In the genomic region with DNA sequence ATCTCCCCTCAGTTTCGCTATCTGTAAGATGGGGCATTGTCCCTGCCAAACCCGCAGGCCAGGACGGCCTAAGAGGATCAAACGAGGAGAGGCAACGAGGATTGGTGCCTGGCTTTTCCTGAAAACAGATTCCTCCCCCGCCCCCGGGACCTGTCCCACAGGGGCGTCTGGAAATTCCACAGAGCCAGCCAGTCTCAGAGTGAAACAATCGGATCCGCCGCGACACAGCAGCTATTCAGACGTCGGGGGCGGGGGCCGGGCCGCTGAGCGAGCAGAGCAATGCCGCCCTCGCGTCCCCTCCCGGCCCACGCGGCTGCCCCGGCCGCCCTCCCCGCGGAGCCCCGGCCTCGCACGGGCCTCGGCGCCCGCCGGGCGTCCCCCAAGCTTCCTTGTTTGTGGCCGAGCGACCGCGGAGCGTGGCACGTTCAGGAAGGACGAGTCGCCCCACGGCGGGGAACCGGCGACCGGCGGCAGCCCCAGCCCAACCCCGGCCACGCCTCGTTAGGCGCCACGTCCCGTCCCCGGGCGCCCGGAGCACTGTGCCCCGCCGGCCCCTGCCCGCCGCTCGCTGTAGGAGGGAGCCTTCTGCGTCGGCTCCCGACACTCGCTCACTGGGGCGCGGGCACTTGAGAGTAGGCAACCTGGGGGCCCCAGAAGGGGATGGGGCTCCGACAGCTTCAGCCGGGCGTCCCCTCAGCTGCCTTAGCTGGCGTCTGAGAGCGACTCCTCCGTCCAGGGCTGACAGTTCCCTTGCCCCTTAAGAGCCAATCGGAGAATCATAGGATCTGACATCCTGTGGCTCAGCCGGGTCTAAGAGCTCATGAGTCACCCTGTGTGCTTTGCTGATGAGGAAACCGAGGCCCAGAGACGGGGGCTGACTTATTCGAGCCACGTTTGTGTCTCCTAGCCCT, we compare ENCODE assay signal across 9 cellular contexts. TPM values are rescaled to one million over a fixed set of nuclear protein-coding genes. Genes with fewer than 3 reads are reported as not detected.
DNase-seq lines count a peak whose midpoint lies in the region; ATAC-seq and TF ChIP-seq lines count a peak whose summit lies in the region.
"Had no signal": no experiment of that assay in that cellular context is flagged by ENCODE, and none has a peak within 500 bp of the region (broad histone marks: within the 10 kb centered on the region; RNA-seq: fewer than 3 reads in every experiment).

No MANE protein-coding gene starts in this region.

- H3K27me3 ChIP-seq in mesendoderm (ENCODE audit: insufficient read depth, low read length, poor library complexity) = no peaks in the 10 kb centered on the region

- peak overlapping the region; percentile 37 for H3K23ac ChIP-seq in mesendoderm (ENCODE audit: low read length)

- H2BK5ac ChIP-seq in mesendoderm (ENCODE audit: low read length) = no peak overlapping the region

- H3K27ac Mint-ChIP-seq in endothelial cell (ENCODE audit: unreplicated experiment) = peak overlapping the region; percentile 36

- H2BK120ac ChIP-seq in mesendoderm (ENCODE audit: low read depth, low read length) = no peak overlapping the region

- H3K4me1 Mint-ChIP-seq in endothelial cell (ENCODE audit: unreplicated experiment) = no peaks in the 10 kb centered on the region

- peak; percentile 41 for DNase-seq in NCI-H510A treated with DMSO at 0.1 percent for 48 hours (lab: John Stamatoyannopoulos, UW)
- peak; percentile 23 to 35 (median 27) for DNase-seq in activated CD8-positive, alpha-beta memory T cell treated with anti-CD3 and anti-CD28 coated beads for 48 hours (ENCODE audit: low read depth in 2 of 3, low spot score in 2 of 3)
- peak; percentile 65 for DNase-seq in endothelial cell (ENCODE audit: low spot score)
- peak; percentile 92 for DNase-seq in mesendoderm
- peak; percentile 61 for DNase-seq in stimulated activated CD8-positive, alpha-beta memory T cell treated with anti-CD3 and anti-CD28 coated beads, Interleukin-12 subunit alpha, Interleukin-12 subunit beta, amount 100 ng/mL, for 4 hours (ENCODE audit: low read depth)
- DNase-seq in NCI-H1436 treated with DMSO at 0.1 percent for 48 hours (lab: John Stamatoyannopoulos, UW) = no peak

- H3K36me3 Mint-ChIP-seq in endothelial cell (ENCODE audit: low read depth, unreplicated experiment) = no peaks in the 10 kb centered on the region

- no peaks in the 10 kb centered on the region for H3K79me1 ChIP-seq in mesendoderm (ENCODE audit: low read length)

- peak overlapping the region; percentile 79 for H3K4me3 Mint-ChIP-seq in endothelial cell (ENCODE audit: unreplicated experiment)

- H4K5ac ChIP-seq in mesendoderm (ENCODE audit: low read length) = no peak overlapping the region

- no CpG with 5 or more reads among the region's 82 CpGs for WGBS in mesendoderm (ENCODE audit: extremely low coverage, insufficient coverage, low lambda C conversion rate)

- peaks cover 7% of the 10 kb centered on the region for H3K27me3 Mint-ChIP-seq in endothelial cell (ENCODE audit: unreplicated experiment)

- no peaks in the 10 kb centered on the region for H3K79me2 ChIP-seq in mesendoderm (ENCODE audit: control insufficient read depth, insufficient read depth, low read length)

- H3K9me3 Mint-ChIP-seq in endothelial cell (ENCODE audit: unreplicated experiment) = no peaks in the 10 kb centered on the region

- peak overlapping the region; percentile 64 for H3K9ac ChIP-seq in mesendoderm (ENCODE audit: low read length)

- ATAC-seq in GM18867 (IDR thresholded peaks at IDR 0.05; ENCODE audit: unreplicated experiment) (peak; percentile 51), HG03439 (IDR thresholded peaks at IDR 0.05; ENCODE audit: unreplicated experiment) (no peak)

- H2AK5ac ChIP-seq in mesendoderm (ENCODE audit: low read length) = no peak overlapping the region

- H3K4me1 ChIP-seq in mesendoderm (ENCODE audit: control insufficient read depth, low read depth, low read length) = no peaks in the 10 kb centered on the region

- H3K4ac ChIP-seq in mesendoderm (ENCODE audit: low read depth, low read length) = no peak overlapping the region

- peak overlapping the region; percentile 82 for H3K56ac ChIP-seq in mesendoderm (ENCODE audit: low read length)

- H4K8ac ChIP-seq in mesendoderm (ENCODE audit: low read depth, low read length) = no peak overlapping the region

- no peak overlapping the region for H3K27ac ChIP-seq in mesendoderm (ENCODE audit: low read depth, low read length)

- peak overlapping the region; percentile 17 for H3K18ac ChIP-seq in mesendoderm (ENCODE audit: low read length)

- H3K4me3 ChIP-seq in mesendoderm (ENCODE audit: low read length) = peak overlapping the region; percentile 40

- H2BK15ac ChIP-seq in mesendoderm (replicated peaks; ENCODE audit: low read depth) = no peak overlapping the region

- no peak for TF ChIP-seq CTCF in endothelial cell (IDR thresholded peaks at IDR 0.05; ENCODE audit: unreplicated experiment)

- H3K4me2 ChIP-seq in mesendoderm (ENCODE audit: low read length) = peak overlapping the region; percentile 52

- H3K36me3 ChIP-seq in mesendoderm (ENCODE audit: control insufficient read depth, insufficient read depth, low read length) = no peaks in the 10 kb centered on the region

RNA-seq across cellular contexts. Expression of a gene that starts 29.7 kb away (rescaled TPM):
- not detected for total RNA-seq in endothelial cell (ENCODE audit: unreplicated experiment)
- polyA plus RNA-seq in mesendoderm (2013, experiment 1 of 2) = 5.7 TPM
- polyA plus RNA-seq in mesendoderm (2013, experiment 2 of 2) = 5.0 TPM
- total RNA-seq: subcutaneous adipose tissue had no signal

RNA-seq across cellular contexts. Expression of a gene that starts 49.8 kb away (rescaled TPM):
- 15.7 TPM for total RNA-seq in endothelial cell (ENCODE audit: unreplicated experiment)
- 2.9 TPM for polyA plus RNA-seq in mesendoderm (2013, experiment 1 of 2)
- 2.8 TPM for polyA plus RNA-seq in mesendoderm (2013, experiment 2 of 2)

RNA-seq across cellular contexts. Expression of a gene that starts 49.9 kb away (rescaled TPM):
- 2.1 TPM for total RNA-seq in endothelial cell (ENCODE audit: unreplicated experiment)
- polyA plus RNA-seq in mesendoderm (2013, experiment 1 of 2) = 1.0 TPM
- 1.1 TPM for polyA plus RNA-seq in mesendoderm (2013, experiment 2 of 2)
